8 cellular contexts compared by ENCODE assay signal in the genomic region with DNA sequence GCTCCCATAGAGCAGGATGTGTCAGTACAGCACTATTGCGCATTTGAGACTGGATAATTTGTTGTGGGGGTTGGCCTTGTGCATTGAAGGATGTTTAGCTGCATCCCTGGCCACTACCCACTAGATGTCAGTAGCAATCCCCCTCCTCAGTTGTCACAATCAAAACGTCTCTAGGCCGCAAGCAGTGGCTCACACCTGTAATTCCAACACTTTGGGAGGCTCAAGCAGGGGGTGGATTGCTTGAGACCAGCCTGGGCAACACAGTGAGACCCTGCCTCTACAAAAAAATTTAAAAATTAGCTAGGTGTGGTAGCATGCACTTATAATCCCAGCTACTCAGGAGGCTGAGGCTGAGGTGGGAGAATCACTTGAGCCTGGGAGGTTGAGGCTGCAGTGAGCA. TPM values are rescaled to one million over a fixed set of nuclear protein-coding genes. Genes with fewer than 3 reads are reported as not detected.
A peak's percentile ranks its signal among the peaks of the same experiment; 100 is the strongest.
DNase-seq lines count a peak whose midpoint lies in the region; ATAC-seq, FAIRE-seq and TF ChIP-seq lines count a peak whose summit lies in the region.

No MANE protein-coding gene starts in this region.

- TF ChIP-seq POLR2A in HepG2 (IDR thresholded peaks at IDR 0.05; ENCODE audit: insufficient read depth in 1 of 2, low read depth in 2 of 2, low read length in 2 of 2): no peak

- no peaks in the 10 kb centered on the region for H4K20me1 ChIP-seq in DOHH2 (ENCODE audit: control insufficient read depth, insufficient read depth, low read depth, low read length)
- H4K20me1 ChIP-seq in SU-DHL-6 (ENCODE audit: low read depth, low read length): no peaks in the 10 kb centered on the region
- no peaks in the 10 kb centered on the region for H4K20me1 ChIP-seq in HepG2 (ENCODE audit: insufficient read depth, low read length)

- H3K79me2 ChIP-seq in DOHH2 (ENCODE audit: control insufficient read depth, low read length) (no peaks in the 10 kb centered on the region), SU-DHL-6 (ENCODE audit: insufficient read depth, low read length) (no peaks in the 10 kb centered on the region), HepG2 (ENCODE audit: insufficient read depth, low read length) (no peaks in the 10 kb centered on the region)

- peak; percentile 72 for TF ChIP-seq CTCF in DOHH2 (IDR thresholded peaks at IDR 0.05; ENCODE audit: low read depth, low read length, poor library complexity, severe bottlenecking)
- TF ChIP-seq CTCF in SU-DHL-6 (IDR thresholded peaks at IDR 0.05; ENCODE audit: insufficient read depth, low read length, poor library complexity, severe bottlenecking): peak; percentile 43
- peak; percentile 86 for TF ChIP-seq CTCF in HepG2 (CRISPR knock-in tag; IDR thresholded peaks at IDR 0.05)

- H3K4me3 ChIP-seq in DOHH2 (ENCODE audit: low read length) (no peak overlapping the region), SU-DHL-6 (ENCODE audit: insufficient read depth, low read length, poor library complexity, severe bottlenecking) (no peak overlapping the region), HepG2 (replicated peaks in 1 of 3; ENCODE audit: insufficient read depth in 1 of 3, low read depth in 2 of 3, low read length in 3 of 3) (no peak overlapping the region)

- TF ChIP-seq EP300 in HepG2 (IDR thresholded peaks at IDR 0.05; ENCODE audit: low read depth in 2 of 2, low read length in 2 of 2): no peak
- TF ChIP-seq EP300 in HepG2 (CRISPR knock-in tag; IDR thresholded peaks at IDR 0.05; ENCODE audit: borderline replicate concordance): no peak

- POLR2A ChIA-PET in HepG2 (lab: Yijun Ruan, JAX): interaction anchor here (0.8 to 11.1 kb wide), 11 partner anchors 9 to 134 kb away, joined by 3 to 111 read pairs (median 6); partner anchors contain the start of genes NCOR1 and UBB

- WGBS in HepG2 (ENCODE audit: low lambda C conversion rate): 40% methylated on average over 2 of the region's 3 CpGs

- H3K27ac ChIP-seq in DOHH2 (ENCODE audit: low read depth, low read length): no peak overlapping the region
- no peak overlapping the region for H3K27ac ChIP-seq in SU-DHL-6 (ENCODE audit: low read depth, low read length)
- H3K27ac ChIP-seq in HepG2 (ENCODE audit: extremely low read length, insufficient read depth, low read length): no peak overlapping the region
- H3K27ac ChIP-seq in caudate nucleus (ENCODE audit: low read depth, low read length): no peak overlapping the region

- intact Hi-C loops in HepG2 (cut with micrococcal nuclease; ENCODE audit: unreplicated experiment): loop anchor here (1.0 to 2.0 kb wide), 2 partner anchors 20 to 110 kb away; partner anchors contain the start of gene TRPV2

- no TSS peak for BruUV-seq in HepG2 (replicated peaks; lab: Mats Ljungman, UMichigan)

- H2AFZ ChIP-seq in SU-DHL-6 (ENCODE audit: low read depth, low read length, severe bottlenecking) (no peak overlapping the region), HepG2 (ENCODE audit: low read length) (no peak overlapping the region)

- H3K4me2 ChIP-seq in DOHH2 (ENCODE audit: low read length) (no peak overlapping the region), SU-DHL-6 (ENCODE audit: low read depth, low read length, poor library complexity, severe bottlenecking) (no peak overlapping the region), HepG2 (ENCODE audit: low read depth, low read length) (no peak overlapping the region)

- H3K9ac ChIP-seq in SU-DHL-6 (ENCODE audit: low read length) (no peak overlapping the region), HepG2 (ENCODE audit: insufficient read depth, low read depth, low read length) (no peak overlapping the region)

- H3K9me2 ChIP-seq in DOHH2 (replicated peaks; ENCODE audit: control insufficient read depth, low read length) (no peaks in the 10 kb centered on the region), SU-DHL-6 (replicated peaks; ENCODE audit: insufficient read depth, low read length) (no peaks in the 10 kb centered on the region)

- peak; percentile 86 for ATAC-seq in HepG2
- ATAC-seq in GM21515 (IDR thresholded peaks at IDR 0.05; ENCODE audit: unreplicated experiment): no peak
- ATAC-seq in GM19035 (IDR thresholded peaks at IDR 0.05; ENCODE audit: unreplicated experiment): no peak

- in situ Hi-C loops in HepG2 (cut with HindIII; ENCODE audit: extremely low pct_ligation_motif_present, low pct_unique_long_range_greater_than_20kb): no loop called here

- H3F3A ChIP-seq in DOHH2 (ENCODE audit: control insufficient read depth, insufficient read depth) (no peaks in the 10 kb centered on the region; the same call in 1 of the 2 replicates), SU-DHL-6 (ENCODE audit: insufficient read depth) (no peaks in the 10 kb centered on the region)

- H3K4me1 ChIP-seq in DOHH2 (ENCODE audit: control insufficient read depth, low read length): no peaks in the 10 kb centered on the region
- peaks cover 79% of the 10 kb centered on the region for H3K4me1 ChIP-seq in HepG2 (ENCODE audit: insufficient read depth, low read length)

- H3K9me3 ChIP-seq in DOHH2 (ENCODE audit: control insufficient read depth, insufficient read depth, low read length): no peaks in the 10 kb centered on the region
- H3K9me3 ChIP-seq in SU-DHL-6 (ENCODE audit: insufficient read depth, low read length): no peaks in the 10 kb centered on the region
- H3K9me3 ChIP-seq in HepG2 (ENCODE audit: low read length): no peaks in the 10 kb centered on the region

- no peaks in the 10 kb centered on the region for H3K36me3 ChIP-seq in DOHH2 (ENCODE audit: control insufficient read depth, low read length)
- H3K36me3 ChIP-seq in SU-DHL-6 (ENCODE audit: low read length): no peaks in the 10 kb centered on the region
- peaks cover 0 to 5% of the 10 kb centered on the region in 2 experiments; a peak in 1 of 5 replicates for H3K36me3 ChIP-seq in HepG2 (replicated peaks in 1 of 2; ENCODE audit: control insufficient read depth in 1 of 2, insufficient read depth in 2 of 2, low read length in 2 of 2)

- peak; percentile 79 for FAIRE-seq in HTR-8/SVneo (lab: Jason Lieb, UNC)
- peak; percentile 91 for FAIRE-seq in HepG2 (lab: Jason Lieb, UNC)

- H3K27me3 ChIP-seq in DOHH2 (ENCODE audit: control insufficient read depth, low read length): no peaks in the 10 kb centered on the region
- no peaks in the 10 kb centered on the region for H3K27me3 ChIP-seq in SU-DHL-6 (ENCODE audit: low read length)
- H3K27me3 ChIP-seq in HepG2 (ENCODE audit: control insufficient read depth in 1 of 2, insufficient read depth in 2 of 2, low read length in 2 of 2): no peaks in the 10 kb centered on the region

- CTCF ChIA-PET in HepG2 (lab: Yijun Ruan, JAX; ENCODE audit: low intra/inter-chr PET ratio, low total read pairs): interaction anchor here (1.5 kb wide), 1 partner anchor 19 kb away, joined by 8 read pairs; no protein-coding TSS in a partner anchor

- TF ChIP-seq RAD21 in HepG2 (CRISPR knock-in tag; IDR thresholded peaks at IDR 0.05): peak; percentile 88

- no peak for DNase-seq in HTR-8/SVneo (ENCODE audit: insufficient read length, low spot score)
- DNase-seq in HepG2 (ENCODE audit: low spot score): peak; percentile 63
- no peak for DNase-seq in activated effector memory CD4-positive, alpha-beta T cell treated with anti-CD3 and anti-CD28 coated beads, Interleukin-2, amount 50 U/mL, for 16 hours
- DNase-seq in caudate nucleus (lab: John Stamatoyannopoulos, UW): no peak

TF ChIP-seq in HepG2, 621 proteins besides CTCF, POLR2A, EP300 and RAD21 (continues in another document):
- TF ChIP-seq POLR2AphosphoS5 (IDR thresholded peaks at IDR 0.05; ENCODE audit: low read depth, low read length): no peak
- peak; percentile 9 for TF ChIP-seq TEAD3 (CRISPR knock-in tag; optimal IDR thresholded peaks at IDR 0.05; ENCODE audit: borderline replicate concordance)
- no peak for TF ChIP-seq TARDBP (CRISPR knock-in tag; IDR thresholded peaks at IDR 0.05)
- no peak for TF ChIP-seq HNRNPUL1 (IDR thresholded peaks at IDR 0.05; ENCODE audit: low read depth, low read length)
- TF ChIP-seq, protein P1, sequence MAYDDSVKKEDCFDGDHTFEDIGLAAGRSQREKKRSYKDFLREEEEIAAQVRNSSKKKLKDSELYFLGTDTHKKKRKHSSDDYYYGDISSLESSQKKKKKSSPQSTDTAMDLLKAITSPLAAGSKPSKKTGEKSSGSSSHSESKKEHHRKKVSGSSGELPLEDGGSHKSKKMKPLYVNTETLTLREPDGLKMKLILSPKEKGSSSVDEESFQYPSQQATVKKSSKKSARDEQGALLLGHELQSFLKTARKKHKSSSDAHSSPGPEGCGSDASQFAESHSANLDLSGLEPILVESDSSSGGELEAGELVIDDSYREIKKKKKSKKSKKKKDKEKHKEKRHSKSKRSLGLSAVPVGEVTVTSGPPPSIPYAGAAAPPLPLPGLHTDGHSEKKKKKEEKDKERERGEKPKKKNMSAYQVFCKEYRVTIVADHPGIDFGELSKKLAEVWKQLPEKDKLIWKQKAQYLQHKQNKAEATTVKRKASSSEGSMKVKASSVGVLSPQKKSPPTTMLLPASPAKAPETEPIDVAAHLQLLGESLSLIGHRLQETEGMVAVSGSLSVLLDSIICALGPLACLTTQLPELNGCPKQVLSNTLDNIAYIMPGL (CRISPR knock-in tag; IDR thresholded peaks at IDR 0.05; ENCODE audit: borderline replicate concordance in 1 of 2, low read depth in 1 of 2): peak in 1 of 2 experiments; percentile 57; a peak in 2 of 4 replicates

RNA-seq across cellular contexts. Expression of gene CENPV, which starts 48.4 kb away (rescaled TPM):
- total RNA-seq in HepG2 (2016; rRNA removed; fragmentation: Illumina TruSeq; extraction: Trizol): 216 and 292 TPM in 2 replicates
- total RNA-seq in HepG2 (2016; cell fraction: cytosol; rRNA removed; fragmentation: Illumina TruSeq; extraction: Trizol; ENCODE audit: low read depth): 661 and 704 TPM in 2 replicates
- 238 and 290 TPM in 2 replicates for total RNA-seq in HepG2 (2016; cell fraction: insoluble cytoplasmic fraction; rRNA removed; fragmentation: Illumina TruSeq; extraction: Trizol)
- 633 and 641 TPM in 2 replicates for total RNA-seq in HepG2 (2016; cell fraction: membrane; rRNA removed; fragmentation: Illumina TruSeq; extraction: Trizol)
- 133 and 151 TPM in 2 replicates for total RNA-seq in HepG2 (2016; cell fraction: nucleus; rRNA removed; fragmentation: Illumina TruSeq; extraction: Trizol)
- 159 and 193 TPM in 2 replicates for polyA plus RNA-seq in HepG2 (2011; rRNA removed)
- polyA plus RNA-seq in HepG2 (2011; cell fraction: cytosol; rRNA removed): 149 and 152 TPM in 2 replicates
- 166 and 206 TPM in 2 replicates for polyA plus RNA-seq in HepG2 (2011; cell fraction: nucleus; rRNA removed)
- 145 and 146 TPM in 2 replicates for polyA plus RNA-seq in HepG2 (2012)
- polyA plus RNA-seq in HepG2 (2016; cell fraction: cytosol; fragmentation: Illumina TruSeq; extraction: Trizol; ENCODE audit: low read depth): 677 and 732 TPM in 2 replicates
- 223 and 226 TPM in 2 replicates for polyA plus RNA-seq in HepG2 (2016; cell fraction: insoluble cytoplasmic fraction; fragmentation: Illumina TruSeq; extraction: Trizol; ENCODE audit: low read depth)
- 572 and 580 TPM in 2 replicates for polyA plus RNA-seq in HepG2 (2016; cell fraction: membrane; fragmentation: Illumina TruSeq; extraction: Trizol; ENCODE audit: low read depth)
- 273 and 282 TPM in 2 replicates for polyA plus RNA-seq in HepG2 (2016; cell fraction: nucleus; fragmentation: Illumina TruSeq; extraction: Trizol; ENCODE audit: insufficient read depth, low read depth)
- polyA minus RNA-seq in HepG2 (2011; rRNA and poly(A)+ RNA removed; ENCODE audit: low replicate concordance): 85.8 and 95.1 TPM in 2 replicates
- polyA minus RNA-seq in HepG2 (2011; cell fraction: cytosol; rRNA and poly(A)+ RNA removed): 30.3 and 32.7 TPM in 2 replicates
- 68.9 and 72.5 TPM in 2 replicates for polyA minus RNA-seq in HepG2 (2011; cell fraction: nucleus; rRNA and poly(A)+ RNA removed)
